28 cellular contexts compared by ENCODE assay signal in the genomic region with DNA sequence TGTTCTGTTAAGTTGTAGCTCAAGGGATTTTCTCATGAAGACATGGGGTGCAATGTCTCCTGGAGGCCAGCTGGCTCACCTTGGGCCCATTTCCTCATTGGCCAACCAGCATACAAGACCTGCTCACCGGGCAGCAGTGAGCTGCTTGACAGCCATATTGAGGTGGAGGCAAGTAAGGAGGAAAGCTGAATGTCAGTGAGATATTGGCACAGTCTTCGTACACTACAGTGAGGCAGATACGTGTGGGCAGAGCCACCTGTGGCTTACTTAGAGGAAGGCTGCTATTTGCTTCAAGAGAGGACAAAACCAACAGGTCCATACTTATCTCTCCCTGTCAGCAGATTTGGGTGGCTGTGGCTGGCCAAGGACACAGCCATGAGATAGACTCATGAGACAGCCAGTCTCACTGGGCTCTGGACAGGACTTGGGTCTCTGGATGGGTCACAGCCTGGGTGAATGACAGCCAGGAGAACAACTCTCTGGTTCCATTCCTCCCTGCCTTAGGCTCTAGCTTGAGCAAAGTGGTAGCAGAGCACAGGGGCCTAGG. TPM values are rescaled to one million over a fixed set of nuclear protein-coding genes. Genes with fewer than 3 reads are reported as not detected.
A peak's percentile ranks its signal among the peaks of the same experiment; 100 is the strongest.
DNase-seq lines count a peak whose midpoint lies in the region; ATAC-seq, FAIRE-seq and TF ChIP-seq lines count a peak whose summit lies in the region.
"Had no signal": no experiment of that assay in that cellular context is flagged by ENCODE, and none has a peak within 500 bp of the region (broad histone marks: within the 10 kb centered on the region; RNA-seq: fewer than 3 reads in every experiment).

No MANE protein-coding gene starts in this region.

- no peak overlapping the region for H3K4me2 ChIP-seq in OCI-LY3 (ENCODE audit: low read length)
- H3K4me2 ChIP-seq in GM12878 (ENCODE audit: control insufficient read depth, insufficient read depth), result no peak overlapping the region
- H3K4me2 ChIP-seq in GM23248 (ENCODE audit: unreplicated experiment), result no peak overlapping the region
- H3K4me2 ChIP-seq: PC-9 had no signal

- CTCF ChIA-PET in GM12878 (lab: Yijun Ruan, JAX) (interaction anchor here (0.6 to 3.1 kb wide), 4 partner anchors 10 to 20 kb away, joined by 3 to 19 read pairs (median 3); partner anchors contain the start of gene MCM3), GM10248 (lab: Yijun Ruan, JAX) (interaction anchor here (0.9 to 2.3 kb wide), 5 partner anchors 13 to 117 kb away, joined by 3 to 12 read pairs (median 5); no protein-coding TSS in a partner anchor)

- H2AFZ ChIP-seq in OCI-LY3 (ENCODE audit: low read depth, low read length), result no peak overlapping the region
- no peak overlapping the region for H2AFZ ChIP-seq in GM12878 (ENCODE audit: control insufficient read depth, low read depth, low read length)
- no peak overlapping the region for H2AFZ ChIP-seq in GM23248
- H2AFZ ChIP-seq: PC-9 had no signal

- RAD21 ChIA-PET in GM12878 (lab: Charles Lee; ENCODE audit: unreplicated experiment), result interaction anchor here (0.8 to 2.6 kb wide), 4 partner anchors 14 to 100 kb away, joined by 3 to 12 read pairs (median 3); partner anchors contain the start of genes MCM3 and PAQR8

- FAIRE-seq in GM18507 (lab: Jason Lieb, UNC), result peak; percentile 42
- no peak for FAIRE-seq in GM12878 (lab: Jason Lieb, UNC)
- FAIRE-seq: G401.6, H54 had no signal

- no peaks in the 10 kb centered on the region for H3K9me3 Mint-ChIP-seq in stimulated activated effector memory CD8-positive, alpha-beta T cell treated with anti-CD3 and anti-CD28 coated beads, Interleukin-12 subunit alpha, Interleukin-12 subunit beta, amount 100 ng/mL, for 72 hours
- H3K9me3 Mint-ChIP-seq: CD8-positive, alpha-beta memory T cell had no signal

- H3K4me3 Mint-ChIP-seq in stimulated activated effector memory CD8-positive, alpha-beta T cell treated with anti-CD3 and anti-CD28 coated beads, Interleukin-12 subunit alpha, Interleukin-12 subunit beta, amount 100 ng/mL, for 72 hours, result no peak overlapping the region
- H3K4me3 Mint-ChIP-seq: CD8-positive, alpha-beta memory T cell; T-cell had no signal

- no peaks in the 10 kb centered on the region for H3K9me2 ChIP-seq in GM23248 (ENCODE audit: insufficient read depth)

- H3K36me3 Mint-ChIP-seq in stimulated activated effector memory CD8-positive, alpha-beta T cell treated with anti-CD3 and anti-CD28 coated beads, Interleukin-12 subunit alpha, Interleukin-12 subunit beta, amount 100 ng/mL, for 72 hours, result peaks cover 7% of the 10 kb centered on the region
- H3K36me3 Mint-ChIP-seq: T-cell had no signal

- in situ Hi-C loops in GM12878 (cut with MboI), result loop anchor here (5.0 kb wide), 2 partner anchors 93 to 198 kb away; no protein-coding TSS in a partner anchor
- in situ Hi-C loops in GM23248 (cut with MboI), result no loop called here

- TF ChIP-seq POLR2A in GM12878 (IDR thresholded peaks at IDR 0.05; ENCODE audit: low read depth, low read length), result no peak

- no peak for TF ChIP-seq RAD21 in GM12878 (IDR thresholded peaks at IDR 0.05; ENCODE audit: insufficient read depth, low read depth, low read length)

- TF ChIP-seq CTCF in OCI-LY3 (IDR thresholded peaks at IDR 0.05; ENCODE audit: low read depth, low read length), result no peak
- no peak for TF ChIP-seq CTCF in GM12878 (IDR thresholded peaks at IDR 0.05 in 2 of 3, conservative IDR thresholded peaks at IDR 0.05 in 1 of 3; ENCODE audit: control insufficient read depth in 2 of 3, extremely low read depth in 1 of 3, insufficient read depth in 1 of 3, low read depth in 3 of 3, low read length in 3 of 3)
- no peak for TF ChIP-seq CTCF in GM10248 (IDR thresholded peaks at IDR 0.05; ENCODE audit: control extremely low read depth, extremely low read depth, low read depth, missing control alignments)

- POLR2A ChIA-PET in GM12878 (lab: Charles Lee), result interaction anchor here (1.0 to 2.8 kb wide), 3 partner anchors 8 to 63 kb away, joined by 3 to 11 read pairs (median 5); partner anchors contain the start of gene PAQR8
- POLR2A ChIA-PET in GM10248 (lab: Yijun Ruan, JAX), result interaction anchor here (1.2 kb wide), 1 partner anchor 15 kb away, joined by 4 read pairs; the partner anchor contains the start of gene MCM3

- 74% methylated on average over 3 of the region's 3 CpGs for WGBS in GM12878 (ENCODE audit: insufficient coverage, insufficient replicate concordance, low lambda C conversion rate, missing lambda C conversion rate)
- 75 to 81% methylated on average over 3 of the region's 3 CpGs for WGBS in GM23248 (ENCODE audit: low coverage in 1 of 2, low lambda C conversion rate in 2 of 2, missing lambda C conversion rate in 2 of 2), 2 experiments

- H3K27ac ChIP-seq in OCI-LY3 (ENCODE audit: low read length) (peak overlapping the region; percentile 21), GM12878 (ENCODE audit: control insufficient read depth, insufficient read depth) (no peak overlapping the region), GM23248 (no peak overlapping the region)
- H3K27ac ChIP-seq: BLaER1 treated with 17β-estradiol and CSF1 and Interleukin-3, amounts not matched to agents 10 nM and 100 nM; HL-60; PC-9; RWPE1 had no signal

- no TSS peak for BruUV-seq in GM12878 (replicated peaks; lab: Mats Ljungman, UMichigan)

- intact Hi-C loops in GM12878 (cut with micrococcal nuclease; ENCODE audit: unreplicated experiment), result no loop called here

- H3K36me3 ChIP-seq in OCI-LY3 (replicated peaks; ENCODE audit: low read depth, low read length) (peaks cover 24% of the 10 kb centered on the region), GM12878 (ENCODE audit: control insufficient read depth in 2 of 2, insufficient read depth in 2 of 2, low read length in 1 of 2) (no peaks in the 10 kb centered on the region), GM23248 (ENCODE audit: low read depth) (no peaks in the 10 kb centered on the region)
- H3K36me3 ChIP-seq: BLaER1 treated with 17β-estradiol and CSF1 and Interleukin-3, amounts not matched to agents 10 nM and 100 nM had no signal

- SMC1A ChIA-PET in GM12878 (lab: Charles Lee; ENCODE audit: uncharacterized antibody, unreplicated experiment), result interaction anchor here (0.6 to 3.4 kb wide), 13 partner anchors 8 to 116 kb away, joined by 3 to 23 read pairs (median 3); partner anchors contain the start of gene MCM3

- peaks cover 15% of the 10 kb centered on the region; the same call in 1 of the 2 replicates for H3K9me3 ChIP-seq in OCI-LY3 (ENCODE audit: insufficient read depth, low read length)
- H3K9me3 ChIP-seq in GM12878 (replicated peaks; ENCODE audit: control insufficient read depth, insufficient read depth, low read length), result peaks cover 8% of the 10 kb centered on the region; the same call in 2 of the 3 replicates
- no peaks in the 10 kb centered on the region for H3K9me3 ChIP-seq in GM23248 (ENCODE audit: low read depth)

- DNase-seq in GM18507 (ENCODE audit: extremely low spot score, insufficient read length, low read depth) (no peak), GM12878 (ENCODE audit: low read depth, low spot score) (no peak), GM10248 (ENCODE audit: extremely low spot score) (no peak), GM23248 (no peak)
- DNase-seq in stimulated activated effector memory CD8-positive, alpha-beta T cell treated with anti-CD3 and anti-CD28 coated beads, Interleukin-12 subunit alpha, Interleukin-12 subunit beta, amount 100 ng/mL, for 72 hours (ENCODE audit: low spot score in 2 of 2), result no peak
- no peak for DNase-seq in activated T-cell treated with anti-CD3 and anti-CD28 coated beads, Interleukin-2, amount 50 U/mL, for 1 hour
- DNase-seq: Calu3; CD8-positive, alpha-beta memory T cell; DMS153; Karpas-422; NCI-H1694 treated with DMSO at 0.1 percent for 48 hours; NCI-H2081 treated with DMSO at 0.1 percent for 48 hours; NCI-H446 treated with DMSO at 0.1 percent for 48 hours; NCI-H526 treated with DMSO at 0.1 percent for 48 hours; PC-9; SHP77 treated with DMSO at 0.1 percent for 48 hours; T-cell had no signal

- no peak for ATAC-seq in GM12878
- ATAC-seq in stimulated activated effector memory CD8-positive, alpha-beta T cell treated with anti-CD3 and anti-CD28 coated beads, Interleukin-12 subunit alpha, Interleukin-12 subunit beta, amount 100 ng/mL, for 72 hours, result no peak
- no peak for ATAC-seq in HG03460 (IDR thresholded peaks at IDR 0.05; ENCODE audit: unreplicated experiment)
- ATAC-seq: SK-N-SH treated with all-trans-retinoic acid at 6 μM for 48 hours, T-cell had no signal

- H3F3A ChIP-seq in GM23248 (ENCODE audit: insufficient read depth), result 0 out of 2 replicates have a peak, but pooled peaks cover under 1% of the 10 kb centered on the region

- H4K20me1 ChIP-seq in OCI-LY3 (ENCODE audit: insufficient read depth, low read length) (no peaks in the 10 kb centered on the region), GM12878 (ENCODE audit: control insufficient read depth, insufficient read depth) (no peaks in the 10 kb centered on the region), GM23248 (ENCODE audit: insufficient read depth) (no peaks in the 10 kb centered on the region)
- H4K20me1 ChIP-seq: BLaER1 treated with 17β-estradiol and CSF1 and Interleukin-3, amounts not matched to agents 10 nM and 100 nM had no signal

- H3K79me2 ChIP-seq in OCI-LY3 (ENCODE audit: low read length) (no peaks in the 10 kb centered on the region), GM12878 (ENCODE audit: control insufficient read depth, insufficient read depth, low read length) (no peaks in the 10 kb centered on the region), GM23248 (ENCODE audit: insufficient read depth) (no peaks in the 10 kb centered on the region)

- H3K27me3 ChIP-seq in OCI-LY3 (ENCODE audit: low read depth, low read length), result no peaks in the 10 kb centered on the region
- H3K27me3 ChIP-seq in GM12878 (replicated peaks in 1 of 2; ENCODE audit: control insufficient read depth in 2 of 2, insufficient read depth in 2 of 2, low read length in 1 of 2), result no peaks in the 10 kb centered on the region
- no peaks in the 10 kb centered on the region for H3K27me3 ChIP-seq in GM23248 (replicated peaks; ENCODE audit: insufficient read depth)
- H3K27me3 ChIP-seq: BLaER1 treated with 17β-estradiol and CSF1 and Interleukin-3, amounts not matched to agents 10 nM and 100 nM had no signal

- H3K4me3 ChIP-seq in OCI-LY3 (ENCODE audit: low read length) (no peak overlapping the region), GM12878 (no peak overlapping the region), GM23248 (no peak overlapping the region)
- H3K4me3 ChIP-seq: BLaER1 treated with 17β-estradiol and CSF1 and Interleukin-3, amounts not matched to agents 10 nM and 100 nM; PC-9 had no signal

- H3K9ac ChIP-seq in OCI-LY3 (ENCODE audit: low read length), result no peak overlapping the region
- no peak overlapping the region for H3K9ac ChIP-seq in GM12878 (ENCODE audit: control insufficient read depth, insufficient read depth, low read length)
- H3K9ac ChIP-seq in GM23248, result no peak overlapping the region
- H3K9ac ChIP-seq: BLaER1 treated with 17β-estradiol and CSF1 and Interleukin-3, amounts not matched to agents 10 nM and 100 nM had no signal

- H3K4me1 ChIP-seq in OCI-LY3 (ENCODE audit: low read length) (peaks cover 82% of the 10 kb centered on the region), GM12878 (ENCODE audit: control insufficient read depth, insufficient read depth, low read length) (peaks cover 57% of the 10 kb centered on the region), GM23248 (ENCODE audit: insufficient read depth) (peaks cover 4% of the 10 kb centered on the region)

- H3K27ac Mint-ChIP-seq in stimulated activated effector memory CD8-positive, alpha-beta T cell treated with anti-CD3 and anti-CD28 coated beads, Interleukin-12 subunit alpha, Interleukin-12 subunit beta, amount 100 ng/mL, for 72 hours, result peak overlapping the region; percentile 20
- H3K27ac Mint-ChIP-seq: T-cell had no signal

- TF ChIP-seq EP300 in GM12878 (IDR thresholded peaks at IDR 0.05; ENCODE audit: borderline replicate concordance in 1 of 2, control insufficient read depth in 1 of 2, low read depth in 2 of 2, low read length in 2 of 2), result no peak

- H3K4me1 Mint-ChIP-seq in stimulated activated effector memory CD8-positive, alpha-beta T cell treated with anti-CD3 and anti-CD28 coated beads, Interleukin-12 subunit alpha, Interleukin-12 subunit beta, amount 100 ng/mL, for 72 hours, result peaks cover 45% of the 10 kb centered on the region

RNA-seq across cellular contexts. Expression of gene MCM3, which starts 15.1 kb away (rescaled TPM):
- total RNA-seq in GM12878 (2013; cell fraction: nucleolus; rRNA removed), result 215 and 230 TPM in 2 replicates
- 209 and 224 TPM in 2 replicates for total RNA-seq in GM12878 (2014; rRNA removed)
- 214 and 231 TPM in 2 replicates for total RNA-seq in GM12878 (2014; rRNA removed; fragmentation: Illumina TruSeq; extraction: Trizol)
- total RNA-seq in GM12878 (2021), result 185 and 191 TPM in 2 replicates
- polyA plus RNA-seq in GM12878 (2011; ENCODE audit: low read depth), result 72.1 TPM
- 208 and 265 TPM in 2 replicates for polyA plus RNA-seq in GM12878 (2011; rRNA removed)
- 235 and 264 TPM in 2 replicates for polyA plus RNA-seq in GM12878 (2011; cell fraction: cytosol; rRNA removed)
- polyA plus RNA-seq in GM12878 (2011; cell fraction: nucleus; rRNA removed), result 373 and 400 TPM in 2 replicates
- 83.8 and 87.9 TPM in 2 replicates for polyA plus RNA-seq in GM12878 (2012)
- polyA plus RNA-seq in GM12878 (2014; fragmentation: Illumina TruSeq; extraction: Trizol), result 232 TPM in 2 replicates
- polyA plus RNA-seq in GM12878 (2014; fragmentation: Nextera tagmentation; extraction: Ambion mirVana), result 10 to 100 TPM; 74.1 to 96.3 TPM
- 195 and 202 TPM in 2 replicates for polyA plus RNA-seq in GM12878 (2014; rRNA removed)
- polyA plus RNA-seq in GM12878 (2016; fragmentation: Nextera tagmentation; extraction: Ambion mirVana), result 100 to 1,000 TPM; 220 to 227 TPM
- polyA minus RNA-seq in GM12878 (2011; rRNA and poly(A)+ RNA removed), result 363 and 370 TPM in 2 replicates
- 110 and 126 TPM in 2 replicates for polyA minus RNA-seq in GM12878 (2011; cell fraction: cytosol; rRNA and poly(A)+ RNA removed)
- 182 and 265 TPM in 2 replicates for polyA minus RNA-seq in GM12878 (2011; cell fraction: nucleus; rRNA and poly(A)+ RNA removed)
- total RNA-seq in GM23248 (2014; rRNA removed; shearing (Covaris generic)), result 41.8 and 54.9 TPM in 2 replicates
- 29.8 and 30.6 TPM in 2 replicates for polyA plus RNA-seq in GM23248 (2016; fragmentation: Nextera tagmentation; extraction: Ambion mirVana)

RNA-seq across cellular contexts. Expression of gene IL17F, which starts 55.4 kb away (rescaled TPM):
- not detected in 2 replicates for total RNA-seq in GM12878 (2013; cell fraction: nucleolus; rRNA removed)
- total RNA-seq in GM12878 (2014; rRNA removed) (not detected in 2 replicates), GM12878 (2014; rRNA removed; fragmentation: Illumina TruSeq; extraction: Trizol) (not detected in 2 replicates), GM12878 (2021) (not detected in 2 replicates)
- not detected for polyA plus RNA-seq in GM12878 (2011; ENCODE audit: low read depth)
- polyA plus RNA-seq in GM12878 (2011; rRNA removed) (not detected in 2 replicates), GM12878 (2014; fragmentation: Illumina TruSeq; extraction: Trizol) (not detected in 2 replicates), GM12878 (2014; fragmentation: Nextera tagmentation; extraction: Ambion mirVana) (not detected), GM12878 (2014; rRNA removed) (not detected in 2 replicates), GM12878 (2016; fragmentation: Nextera tagmentation; extraction: Ambion mirVana) (under 1 TPM in 1 of 2 experiments, not detected in 1; 0.20 TPM), GM23248 (2016; fragmentation: Nextera tagmentation; extraction: Ambion mirVana) (not detected in 2 replicates)
- polyA plus RNA-seq in GM12878 (2011; cell fraction: cytosol; rRNA removed), result not detected in 2 replicates
- not detected in 2 replicates for polyA plus RNA-seq in GM12878 (2011; cell fraction: nucleus; rRNA removed)
- polyA plus RNA-seq in GM12878 (2012), result not detected in 2 replicates
- polyA minus RNA-seq in GM12878 (2011; rRNA and poly(A)+ RNA removed), result not detected in 2 replicates
- not detected in 2 replicates for polyA minus RNA-seq in GM12878 (2011; cell fraction: cytosol; rRNA and poly(A)+ RNA removed)
- not detected in 2 replicates for polyA minus RNA-seq in GM12878 (2011; cell fraction: nucleus; rRNA and poly(A)+ RNA removed)
- not detected in 2 replicates for total RNA-seq in GM23248 (2014; rRNA removed; shearing (Covaris generic))
- total RNA-seq: Calu3, Daoy, HT-29, M059J, PC-9, T-cell had no signal
- polyA plus RNA-seq: CD8-positive, alpha-beta memory T cell had no signal
